In the genomic region with DNA sequence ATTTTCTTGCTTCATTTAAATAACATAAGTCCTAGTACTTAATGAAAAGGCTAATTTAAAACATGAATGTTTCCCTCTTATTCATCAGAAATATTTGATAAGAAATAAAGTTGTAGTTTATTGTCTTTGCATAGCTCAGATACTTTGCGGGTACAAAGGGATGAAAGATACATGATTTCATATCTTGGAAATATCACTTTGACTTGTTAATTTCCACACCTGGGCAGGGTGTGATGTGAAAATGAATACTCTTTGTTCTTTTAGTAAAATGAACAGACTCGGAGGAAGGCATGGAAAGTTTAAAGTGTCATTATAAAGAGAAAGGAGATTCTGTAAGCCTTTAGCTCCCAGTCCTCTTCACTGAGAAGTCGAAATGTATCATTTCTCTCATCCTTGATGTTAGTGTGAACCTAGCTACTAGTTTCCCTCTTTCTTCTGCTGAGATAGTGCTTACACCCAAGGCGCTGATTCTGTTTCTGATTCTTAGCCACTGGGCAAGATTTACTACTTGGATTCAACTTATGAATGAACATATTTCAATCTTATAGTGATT, we compare ENCODE assay signal across 31 cellular contexts. TPM values are rescaled to one million over a fixed set of nuclear protein-coding genes. Genes with fewer than 3 reads are reported as not detected.
DNase-seq lines count a peak whose midpoint lies in the region; ATAC-seq, FAIRE-seq and TF ChIP-seq lines count a peak whose summit lies in the region.
"Had no signal": no experiment of that assay in that cellular context is flagged by ENCODE, and none has a peak within 500 bp of the region (broad histone marks: within the 10 kb centered on the region; RNA-seq: fewer than 3 reads in every experiment).

No MANE protein-coding gene starts in this region.

- peak; percentile 45 for FAIRE-seq in GM18507 (lab: Jason Lieb, UNC)
- FAIRE-seq: A204.1, frontal cortex had no signal

- H3K4me1 Mint-ChIP-seq in activated CD8-positive, alpha-beta T cell treated with anti-CD3 and anti-CD28 coated beads for 36 hours (ENCODE audit: low read depth), result peaks cover 33% of the 10 kb centered on the region
- H3K4me1 Mint-ChIP-seq in activated CD8-positive, alpha-beta T cell treated with anti-CD3 and anti-CD28 coated beads, Interleukin-2, amount 10 ng/mL, durations not matched to agents 7 days and 5 days (ENCODE audit: low read depth), result peaks cover 34% of the 10 kb centered on the region
- H3K4me1 Mint-ChIP-seq in activated naive CD8-positive, alpha-beta T cell (ENCODE audit: low read depth), result peaks cover 27% of the 10 kb centered on the region
- peaks cover 52% of the 10 kb centered on the region for H3K4me1 Mint-ChIP-seq in stimulated activated effector memory CD8-positive, alpha-beta T cell treated with anti-CD3 and anti-CD28 coated beads, Interleukin-12 subunit alpha, Interleukin-12 subunit beta, amount 100 ng/mL, for 72 hours

- H3K4me3 ChIP-seq in left ventricle myocardium inferior, result no peak overlapping the region
- H3K4me3 ChIP-seq: adrenal gland, body of pancreas, PC-9, thoracic aorta, uterus had no signal

- POLR2A ChIA-PET in activated CD8-positive, alpha-beta T cell treated with anti-CD3 and anti-CD28 coated beads for 36 hours (lab: Charles Lee), result interaction anchor here (1.8 kb wide), 1 partner anchor 37 kb away, joined by 11 read pairs; the partner anchor contains the start of gene AKIRIN2
- POLR2A ChIA-PET in activated CD8-positive, alpha-beta T cell treated with anti-CD3 and anti-CD28 coated beads, Interleukin-2, amount 10 ng/mL, durations not matched to agents 7 days and 5 days (lab: Charles Lee), result interaction anchor here (0.8 kb wide), 1 partner anchor 38 kb away, joined by 11 read pairs; no protein-coding TSS in a partner anchor

- intact Hi-C loops in activated CD8-positive, alpha-beta T cell treated with anti-CD3 and anti-CD28 coated beads for 36 hours (cut with micrococcal nuclease), result no loop called here
- intact Hi-C loops in left ventricle myocardium inferior (cut with micrococcal nuclease), result no loop called here

- no peaks in the 10 kb centered on the region for H3K9me3 ChIP-seq in left ventricle myocardium inferior (replicated peaks)
- H3K9me3 ChIP-seq: adrenal gland, body of pancreas, neutrophil, thoracic aorta, uterus had no signal

- no peak for DNase-seq in activated CD8-positive, alpha-beta T cell treated with anti-CD3 and anti-CD28 coated beads for 36 hours
- DNase-seq in activated CD8-positive, alpha-beta T cell treated with anti-CD3 and anti-CD28 coated beads, Interleukin-2, amount 10 ng/mL, durations not matched to agents 7 days and 5 days, result no peak
- DNase-seq in GM18507 (ENCODE audit: extremely low spot score, insufficient read length, low read depth) (no peak), left ventricle myocardium inferior (no peak), iPS-NIHi11 (ENCODE audit: low spot score) (no peak), NCI-H2227 treated with DMSO at 0.1 percent for 48 hours (lab: John Stamatoyannopoulos, UW) (no peak)
- DNase-seq in stimulated activated effector memory CD8-positive, alpha-beta T cell treated with anti-CD3 and anti-CD28 coated beads, Interleukin-12 subunit alpha, Interleukin-12 subunit beta, amount 100 ng/mL, for 72 hours (ENCODE audit: low spot score in 2 of 2), result no peak
- DNase-seq: adrenal gland; body of pancreas; cerebellar nuclear complex; DMS153; H7; IMR-90; mesenchymal stem cell; NCI-H1048; NCI-H1694 treated with DMSO at 0.1 percent for 48 hours; NCI-H510A treated with DMSO at 0.1 percent for 48 hours; PC-9; stimulated activated CD4-positive, alpha-beta T cell treated with anti-CD3 and anti-CD28 coated beads, Interleukin-4, amount 100 ng/mL, for 24 hours; stimulated activated naive CD4-positive, alpha-beta T cell; T-helper 9 cell; uterus; WERI-Rb-1 had no signal

- peak; percentile 18 for ATAC-seq in activated CD8-positive, alpha-beta T cell treated with anti-CD3 and anti-CD28 coated beads for 36 hours
- ATAC-seq in activated CD8-positive, alpha-beta T cell treated with anti-CD3 and anti-CD28 coated beads, Interleukin-2, amount 10 ng/mL, durations not matched to agents 7 days and 5 days, result no peak
- peak; percentile 39 for ATAC-seq in stimulated activated effector memory CD8-positive, alpha-beta T cell treated with anti-CD3 and anti-CD28 coated beads, Interleukin-12 subunit alpha, Interleukin-12 subunit beta, amount 100 ng/mL, for 72 hours
- ATAC-seq: body of pancreas, Right ventricle myocardium inferior, sciatic nerve had no signal

- no peak for TF ChIP-seq CTCF in activated CD8-positive, alpha-beta T cell treated with anti-CD3 and anti-CD28 coated beads for 36 hours (IDR thresholded peaks at IDR 0.05)
- no peak for TF ChIP-seq CTCF in left ventricle myocardium inferior (IDR thresholded peaks at IDR 0.05; ENCODE audit: borderline replicate concordance)

- H3K4me3 Mint-ChIP-seq in activated CD8-positive, alpha-beta T cell treated with anti-CD3 and anti-CD28 coated beads for 36 hours, result no peak overlapping the region
- no peak overlapping the region for H3K4me3 Mint-ChIP-seq in activated CD8-positive, alpha-beta T cell treated with anti-CD3 and anti-CD28 coated beads, Interleukin-2, amount 10 ng/mL, durations not matched to agents 7 days and 5 days
- H3K4me3 Mint-ChIP-seq in activated naive CD8-positive, alpha-beta T cell, result no peak overlapping the region
- H3K4me3 Mint-ChIP-seq in stimulated activated effector memory CD8-positive, alpha-beta T cell treated with anti-CD3 and anti-CD28 coated beads, Interleukin-12 subunit alpha, Interleukin-12 subunit beta, amount 100 ng/mL, for 72 hours, result peak overlapping the region; percentile 58

- H3K4me1 ChIP-seq in left ventricle myocardium inferior, result no peaks in the 10 kb centered on the region
- H3K4me1 ChIP-seq: adrenal gland, body of pancreas, uterus had no signal

- peak overlapping the region; percentile 28 for H3K27ac Mint-ChIP-seq in activated CD8-positive, alpha-beta T cell treated with anti-CD3 and anti-CD28 coated beads for 36 hours
- no peak overlapping the region for H3K27ac Mint-ChIP-seq in activated CD8-positive, alpha-beta T cell treated with anti-CD3 and anti-CD28 coated beads, Interleukin-2, amount 10 ng/mL, durations not matched to agents 7 days and 5 days
- H3K27ac Mint-ChIP-seq in activated naive CD8-positive, alpha-beta T cell, result peak overlapping the region; percentile 11
- H3K27ac Mint-ChIP-seq in stimulated activated effector memory CD8-positive, alpha-beta T cell treated with anti-CD3 and anti-CD28 coated beads, Interleukin-12 subunit alpha, Interleukin-12 subunit beta, amount 100 ng/mL, for 72 hours, result peak overlapping the region; percentile 92
- H3K27ac Mint-ChIP-seq: progenitor cell of endocrine pancreas had no signal

- H3K36me3 Mint-ChIP-seq in activated CD8-positive, alpha-beta T cell treated with anti-CD3 and anti-CD28 coated beads for 36 hours (ENCODE audit: low read depth), result no peaks in the 10 kb centered on the region
- peaks cover 2% of the 10 kb centered on the region for H3K36me3 Mint-ChIP-seq in activated CD8-positive, alpha-beta T cell treated with anti-CD3 and anti-CD28 coated beads, Interleukin-2, amount 10 ng/mL, durations not matched to agents 7 days and 5 days (ENCODE audit: low read depth)
- peaks cover 3% of the 10 kb centered on the region for H3K36me3 Mint-ChIP-seq in activated naive CD8-positive, alpha-beta T cell
- H3K36me3 Mint-ChIP-seq in stimulated activated effector memory CD8-positive, alpha-beta T cell treated with anti-CD3 and anti-CD28 coated beads, Interleukin-12 subunit alpha, Interleukin-12 subunit beta, amount 100 ng/mL, for 72 hours, result peaks cover 11% of the 10 kb centered on the region

- H3K27me3 ChIP-seq in left ventricle myocardium inferior (ENCODE audit: low read depth), result no peaks in the 10 kb centered on the region
- H3K27me3 ChIP-seq: adrenal gland, body of pancreas, neutrophil, uterus had no signal

- CTCF ChIA-PET in activated CD8-positive, alpha-beta T cell treated with anti-CD3 and anti-CD28 coated beads for 36 hours (lab: Charles Lee), result interaction anchor here (0.8 to 1.4 kb wide), 2 partner anchors 10 to 19 kb away, joined by 3 read pairs; no protein-coding TSS in a partner anchor
- CTCF ChIA-PET in activated CD8-positive, alpha-beta T cell treated with anti-CD3 and anti-CD28 coated beads, Interleukin-2, amount 10 ng/mL, durations not matched to agents 7 days and 5 days (lab: Charles Lee), result interaction anchor here (0.9 kb wide), 1 partner anchor 9 kb away, joined by 4 read pairs; no protein-coding TSS in a partner anchor

- no peak overlapping the region for H3K27ac ChIP-seq in left ventricle myocardium inferior (replicated peaks)
- H3K27ac ChIP-seq: adrenal gland, body of pancreas, neutrophil, PC-9, thoracic aorta, uterus, WERI-Rb-1 had no signal

- H3K36me3 ChIP-seq in left ventricle myocardium inferior, result no peaks in the 10 kb centered on the region
- H3K36me3 ChIP-seq: adrenal gland, neutrophil, thoracic aorta, uterus, WERI-Rb-1 had no signal

- H3K27me3 Mint-ChIP-seq in activated CD8-positive, alpha-beta T cell treated with anti-CD3 and anti-CD28 coated beads for 36 hours, result no peaks in the 10 kb centered on the region
- no peaks in the 10 kb centered on the region for H3K27me3 Mint-ChIP-seq in activated CD8-positive, alpha-beta T cell treated with anti-CD3 and anti-CD28 coated beads, Interleukin-2, amount 10 ng/mL, durations not matched to agents 7 days and 5 days (ENCODE audit: low read depth)
- H3K27me3 Mint-ChIP-seq in activated naive CD8-positive, alpha-beta T cell, result no peaks in the 10 kb centered on the region
- H3K27me3 Mint-ChIP-seq: progenitor cell of endocrine pancreas had no signal

- H3K9me3 Mint-ChIP-seq in activated CD8-positive, alpha-beta T cell treated with anti-CD3 and anti-CD28 coated beads for 36 hours, result peaks cover 2% of the 10 kb centered on the region
- H3K9me3 Mint-ChIP-seq in activated CD8-positive, alpha-beta T cell treated with anti-CD3 and anti-CD28 coated beads, Interleukin-2, amount 10 ng/mL, durations not matched to agents 7 days and 5 days (ENCODE audit: insufficient read depth), result no peaks in the 10 kb centered on the region
- no peaks in the 10 kb centered on the region for H3K9me3 Mint-ChIP-seq in activated naive CD8-positive, alpha-beta T cell (ENCODE audit: low read depth)
- no peaks in the 10 kb centered on the region for H3K9me3 Mint-ChIP-seq in stimulated activated effector memory CD8-positive, alpha-beta T cell treated with anti-CD3 and anti-CD28 coated beads, Interleukin-12 subunit alpha, Interleukin-12 subunit beta, amount 100 ng/mL, for 72 hours

RNA-seq across cellular contexts. Expression of gene AKIRIN2, which starts 36.7 kb away (rescaled TPM):
- total RNA-seq in activated CD8-positive, alpha-beta T cell treated with anti-CD3 and anti-CD28 coated beads for 36 hours, result 10 to 100 TPM; 42.1 to 45.6 TPM
- total RNA-seq in activated CD8-positive, alpha-beta T cell treated with anti-CD3 and anti-CD28 coated beads, Interleukin-2, amount 10 ng/mL, durations not matched to agents 7 days and 5 days, result 10 to 100 TPM; 42.1 to 45.2 TPM
- total RNA-seq in left ventricle myocardium inferior, result 42.3 TPM
